16 cellular contexts compared by ENCODE assay signal in genomic region chr5:169020102-169020501, GRCh38.
DNase-seq lines count a peak whose midpoint lies in the region; ATAC-seq and TF ChIP-seq lines count a peak whose summit lies in the region.
"Had no signal": no experiment of that assay in that cellular context is flagged by ENCODE, and none has a peak within 500 bp of the region (broad histone marks: within the 10 kb centered on the region; RNA-seq: fewer than 3 reads in every experiment).

No MANE protein-coding gene starts in this region.

- no peak for ATAC-seq in HG03571 (IDR thresholded peaks at IDR 0.05; ENCODE audit: unreplicated experiment)
- ATAC-seq: gastrocnemius medialis had no signal

- H3K36me3 ChIP-seq in hepatocyte (replicated peaks; ENCODE audit: insufficient read depth, low read depth): no peaks in the 10 kb centered on the region
- H3K36me3 ChIP-seq: colonic mucosa, gastrocnemius medialis, HAP-1, upper lobe of left lung had no signal

- no peaks in the 10 kb centered on the region for H3K9me3 ChIP-seq in hepatocyte (ENCODE audit: low read depth)
- H3K9me3 ChIP-seq: colonic mucosa, gastrocnemius medialis, HAP-1, upper lobe of left lung had no signal

- H3K4me3 ChIP-seq in hepatocyte (no peak overlapping the region), coronary artery (no peak overlapping the region)
- H3K4me3 ChIP-seq: colonic mucosa, gastrocnemius medialis, HAP-1, upper lobe of left lung had no signal

- H3K27ac ChIP-seq in hepatocyte (no peak overlapping the region), coronary artery (no peak overlapping the region)
- H3K27ac ChIP-seq: colonic mucosa, gastrocnemius medialis had no signal

- no peaks in the 10 kb centered on the region for H3K27me3 ChIP-seq in hepatocyte
- H3K27me3 ChIP-seq: colonic mucosa, upper lobe of left lung had no signal

- 25% methylated on average over 2 of the region's 2 CpGs for WGBS in hepatocyte (ENCODE audit: low lambda C conversion rate, missing lambda C conversion rate)

- peak overlapping the region; percentile 38 for H2AFZ ChIP-seq in hepatocyte

- peak; percentile 10 for DNase-seq in NCI-H1105 treated with DMSO at 0.1 percent for 48 hours (lab: John Stamatoyannopoulos, UW)
- DNase-seq in NCI-H1105 (lab: John Stamatoyannopoulos, UW): no peak
- peak; percentile 49 for DNase-seq in SW480 (ENCODE audit: low spot score)
- DNase-seq in hepatocyte (ENCODE audit: low spot score): peak; percentile 43
- DNase-seq in superior temporal gyrus (ENCODE audit: extremely low spot score): peak; percentile 44
- DNase-seq in coronary artery (ENCODE audit: low spot score): no peak
- DNase-seq in LoVo (ENCODE audit: low spot score): no peak
- DNase-seq: activated naive CD4-positive, alpha-beta T cell treated with anti-CD3 and anti-CD28 coated beads, Interleukin-2, amount 10 ng/mL, durations not matched to agents 7 days and 5 days; colonic mucosa; DMS79; gastrocnemius medialis; NCI-H2081 treated with DMSO at 0.1 percent for 48 hours; stimulated activated CD4-positive, alpha-beta T cell treated with anti-CD3 and anti-CD28 coated beads, Interleukin-12 subunit alpha, Interleukin-12 subunit beta, amount 100 ng/mL, for 4 hours; upper lobe of left lung had no signal

- TF ChIP-seq CTCF in hepatocyte (IDR thresholded peaks at IDR 0.05; ENCODE audit: poor library complexity) (no peak), coronary artery (IDR thresholded peaks at IDR 0.05) (no peak)

- no peaks in the 10 kb centered on the region for H3K4me1 ChIP-seq in hepatocyte (ENCODE audit: insufficient read depth)
- H3K4me1 ChIP-seq: colonic mucosa, gastrocnemius medialis, upper lobe of left lung had no signal

- H3K9me2 ChIP-seq in hepatocyte (replicated peaks; ENCODE audit: insufficient read depth): no peaks in the 10 kb centered on the region

- no peaks in the 10 kb centered on the region for H3K79me2 ChIP-seq in hepatocyte

- peak overlapping the region; percentile 28 for H3K4me2 ChIP-seq in hepatocyte

- no peaks in the 10 kb centered on the region for H4K20me1 ChIP-seq in hepatocyte (ENCODE audit: insufficient read depth, poor library complexity, severe bottlenecking)

Comparison
In these comparisons a context has a peak if more than half of its experiments do, and no peak if none do; other contexts are left out.
1. DNase-seq: peak in NCI-H1105 treated with DMSO at 0.1 percent for 48 hours (single experiment), SW480 (single experiment), hepatocyte (single experiment) and superior temporal gyrus (single experiment); none in NCI-H1105 (single experiment), coronary artery (single experiment) and LoVo (single experiment).